ENCODE assay signal across 16 cellular contexts in genomic region chr10:119449210-119449584, GRCh38.
"Had no signal": no experiment of that assay in that cellular context is flagged by ENCODE, and none has a peak within 500 bp of the region (broad histone marks: within the 10 kb centered on the region; RNA-seq: fewer than 3 reads in every experiment).

No MANE protein-coding gene starts in this region.

- H3K4me3 ChIP-seq: colonic mucosa, gastroesophageal sphincter, pancreas, uterus had no signal

- ATAC-seq: stimulated activated naive CD8-positive, alpha-beta T cell treated with anti-CD3 and anti-CD28 coated beads, Interleukin-15, amount 100 ng/mL, for 72 hours had no signal

- H3K27me3 ChIP-seq: colonic mucosa, gastroesophageal sphincter, pancreas, uterus had no signal

- H3K9me3 Mint-ChIP-seq: activated CD4-positive, alpha-beta memory T cell treated with anti-CD3 and anti-CD28 coated beads for 36 hours; nephron; stimulated activated naive CD8-positive, alpha-beta T cell treated with anti-CD3 and anti-CD28 coated beads, Interleukin-15, amount 100 ng/mL, for 72 hours; T-helper 2 cell treated with Interferon-gamma antibody and Interleukin-4, amounts not matched to agents 5 μg/mL and 100 μg/mL, for 36 hours had no signal

- H3K27ac Mint-ChIP-seq: activated CD4-positive, alpha-beta memory T cell treated with anti-CD3 and anti-CD28 coated beads for 36 hours; T-helper 2 cell treated with Interferon-gamma antibody and Interleukin-4, amounts not matched to agents 5 μg/mL and 100 μg/mL, for 36 hours had no signal

- H3K4me3 Mint-ChIP-seq: activated CD4-positive, alpha-beta memory T cell treated with anti-CD3 and anti-CD28 coated beads for 36 hours; nephron; stimulated activated naive CD8-positive, alpha-beta T cell treated with anti-CD3 and anti-CD28 coated beads, Interleukin-15, amount 100 ng/mL, for 72 hours; T-helper 2 cell treated with Interferon-gamma antibody and Interleukin-4, amounts not matched to agents 5 μg/mL and 100 μg/mL, for 36 hours had no signal

- H3K9me3 ChIP-seq: colonic mucosa, gastroesophageal sphincter, pancreas, uterus had no signal

- H3K4me1 ChIP-seq: colonic mucosa, pancreas, uterus had no signal

- H3K27me3 Mint-ChIP-seq: activated CD4-positive, alpha-beta memory T cell treated with anti-CD3 and anti-CD28 coated beads for 36 hours; stimulated activated naive CD8-positive, alpha-beta T cell treated with anti-CD3 and anti-CD28 coated beads, Interleukin-15, amount 100 ng/mL, for 72 hours had no signal

- H3K36me3 ChIP-seq: colonic mucosa, pancreas, uterus had no signal

- DNase-seq: activated CD4-positive, alpha-beta memory T cell treated with anti-CD3 and anti-CD28 coated beads for 36 hours; activated gamma-delta T cell treated with Interleukin-2 at 50 U/mL for 16 hours; activated T-cell treated with anti-CD3 and anti-CD28 coated beads, Interleukin-2, amount 50 U/mL, for 48 hours; caudate nucleus; effector CD4-positive, alpha-beta T cell; pancreas; stimulated activated CD4-positive, alpha-beta T cell treated with anti-CD3 and anti-CD28 coated beads, Interleukin-15, amount 100 ng/mL, for 24 hours; stimulated activated CD4-positive, alpha-beta T cell treated with anti-CD3 and anti-CD28 coated beads, Interleukin-4, amount 100 ng/mL, for 24 hours; stimulated activated naive CD8-positive, alpha-beta T cell treated with anti-CD3 and anti-CD28 coated beads, Interleukin-15, amount 100 ng/mL, for 72 hours; SW 1271 had no signal

- H3K27ac ChIP-seq: colonic mucosa, gastroesophageal sphincter, pancreas, uterus, VCaP had no signal
